In genomic region chr5:160105686-160106085, GRCh38 we compare ENCODE assay signal across 8 cellular contexts.
DNase-seq lines count a peak whose midpoint lies in the region; ATAC-seq, FAIRE-seq and TF ChIP-seq lines count a peak whose summit lies in the region.

No MANE protein-coding gene starts in this region.

- no peaks in the 10 kb centered on the region for H3K9me3 ChIP-seq in WERI-Rb-1 (ENCODE audit: severe bottlenecking)

- DNase-seq in AG10803 (ENCODE audit: low read depth) (peak; percentile 11), WERI-Rb-1 (no peak), LoVo (ENCODE audit: low spot score) (no peak), HTR-8/SVneo (ENCODE audit: insufficient read length, low spot score) (no peak), 8988T (no peak)
- no peak for DNase-seq in stimulated activated CD4-positive, alpha-beta T cell treated with anti-CD3 and anti-CD28 coated beads, Interleukin-1b, Interleukin-23, amount 100 ng/mL, for 48 hours

- H3K27me3 ChIP-seq in WERI-Rb-1 (ENCODE audit: insufficient read depth, low read depth, severe bottlenecking), result no peaks in the 10 kb centered on the region

- FAIRE-seq in HTR-8/SVneo (lab: Jason Lieb, UNC), result no peak

- ATAC-seq in GM19035 (IDR thresholded peaks at IDR 0.05; ENCODE audit: unreplicated experiment) (peak; percentile 62), HG03095 (IDR thresholded peaks at IDR 0.05; ENCODE audit: unreplicated experiment) (peak; percentile 81)

- TF ChIP-seq CTCF in AG10803 (conservative IDR thresholded peaks at IDR 0.05; ENCODE audit: low read length), result no peak
- TF ChIP-seq CTCF in WERI-Rb-1 (IDR thresholded peaks at IDR 0.05; ENCODE audit: low read depth, low read length), result no peak

- H3K36me3 ChIP-seq in WERI-Rb-1, result peaks cover 5% of the 10 kb centered on the region

- 0 out of 2 replicates have a peak overlapping the region, but pooled peaks have one; percentile 3 for H3K27ac ChIP-seq in WERI-Rb-1

- H3K4me3 ChIP-seq in AG10803 (ENCODE audit: low read length) (no peak overlapping the region), WERI-Rb-1 (ENCODE audit: low read depth, low read length) (no peak overlapping the region)
